In genomic region chr1:41672173-41672572, GRCh38 we compare ENCODE assay signal across 8 cellular contexts.
DNase-seq lines count a peak whose midpoint lies in the region; ATAC-seq and TF ChIP-seq lines count a peak whose summit lies in the region.

No MANE protein-coding gene starts in this region.

- H3K9ac ChIP-seq in NT2/D1 (ENCODE audit: insufficient read length, low read depth) = no peak overlapping the region

- H3K27me3 ChIP-seq in NT2/D1 (ENCODE audit: insufficient read depth, insufficient read length) (no peaks in the 10 kb centered on the region), breast epithelium (no peaks in the 10 kb centered on the region)

- DNase-seq in COLO829 (ENCODE audit: low spot score) (peak; percentile 70), NT2/D1 (ENCODE audit: low read depth, low spot score) (peak; percentile 63), breast epithelium (ENCODE audit: low spot score in 2 of 2) (peak; percentile 77 to 88), T-helper 9 cell (no peak)
- no peak for DNase-seq in naive thymus-derived CD8-positive, alpha-beta T cell

- no peak for ATAC-seq in naive thymus-derived CD8-positive, alpha-beta T cell
- ATAC-seq in HG03280 (IDR thresholded peaks at IDR 0.05; ENCODE audit: unreplicated experiment) (no peak), HG02642 (IDR thresholded peaks at IDR 0.05; ENCODE audit: poor library complexity, unreplicated experiment) (no peak), GM18511 (IDR thresholded peaks at IDR 0.05; ENCODE audit: unreplicated experiment) (no peak)

- H3K9me3 ChIP-seq in NT2/D1 (ENCODE audit: insufficient read depth, low read length) (no peaks in the 10 kb centered on the region), breast epithelium (no peaks in the 10 kb centered on the region)

- H3K9me3 Mint-ChIP-seq in naive thymus-derived CD8-positive, alpha-beta T cell = no peaks in the 10 kb centered on the region

- H3K4me1 Mint-ChIP-seq in naive thymus-derived CD8-positive, alpha-beta T cell = peaks cover 33 to 81% (median 76%) of the 10 kb centered on the region in 4 donors

- intact Hi-C loops in breast epithelium (cut with DNase I; ENCODE audit: low total_unique reads) = no loop called here

- H3K27ac ChIP-seq in breast epithelium = peak overlapping the region; percentile 87 to 91

- H3K36me3 ChIP-seq in NT2/D1 (ENCODE audit: insufficient read depth, insufficient read length, low read length) = no peaks in the 10 kb centered on the region
- no peaks in the 10 kb centered on the region for H3K36me3 ChIP-seq in breast epithelium

- no peak for TF ChIP-seq POLR2A in breast epithelium (IDR thresholded peaks at IDR 0.05)

- H3K4me1 ChIP-seq in NT2/D1 (ENCODE audit: insufficient read depth, insufficient read length) = peaks cover 33% of the 10 kb centered on the region
- peaks cover 4 to 21% of the 10 kb centered on the region in 2 donors for H3K4me1 ChIP-seq in breast epithelium

- POLR2A ChIA-PET in naive thymus-derived CD8-positive, alpha-beta T cell (lab: Charles Lee) = no interaction called here

- H3K4me3 ChIP-seq in NT2/D1 (ENCODE audit: insufficient read length, low read depth) = no peak overlapping the region
- H3K4me3 ChIP-seq in breast epithelium = no peak overlapping the region

- peak overlapping the region in 9 of 10 donors; percentile 25 to 93 (median 77) for H3K27ac Mint-ChIP-seq in naive thymus-derived CD8-positive, alpha-beta T cell

- H3K27me3 Mint-ChIP-seq in naive thymus-derived CD8-positive, alpha-beta T cell = no peaks in the 10 kb centered on the region

- H3K36me3 Mint-ChIP-seq in naive thymus-derived CD8-positive, alpha-beta T cell = no peaks in the 10 kb centered on the region

- no peak for TF ChIP-seq CTCF in breast epithelium (IDR thresholded peaks at IDR 0.05)

- H3K4me3 Mint-ChIP-seq in naive thymus-derived CD8-positive, alpha-beta T cell = peak overlapping the region in 5 of 10 donors; percentile 53 to 89 (median 74)

Comparison
In these comparisons a context has a peak if more than half of its experiments do, and no peak if none do; other contexts are left out.
1. DNase-seq: peak in COLO829 (single experiment), NT2/D1 (single experiment) and breast epithelium (2 of 2); none in naive thymus-derived CD8-positive, alpha-beta T cell (0 of 10) and T-helper 9 cell (single experiment).